Comparison of ENCODE assay signal across 1 cellular context in genomic region chr6:128659878-128660622, GRCh38.
A peak's percentile ranks its signal among the peaks of the same experiment; 100 is the strongest.
TF ChIP-seq lines count a peak whose summit lies in the region.

No MANE protein-coding gene starts in this region.

TF ChIP-seq in HepG2, 621 proteins besides CTCF, POLR2A, EP300 and RAD21 (continued from another document):
- TF ChIP-seq BCL6 (CRISPR knock-in tag; IDR thresholded peaks at IDR 0.05) (peak; percentile 50), FOXP1 (IDR thresholded peaks at IDR 0.05) (no peak), FOXP1 (CRISPR knock-in tag; IDR thresholded peaks at IDR 0.05) (peak; percentile 36; the same call in 1 of the 2 replicates), ZNF496 (CRISPR knock-in tag; IDR thresholded peaks at IDR 0.05; ENCODE audit: insufficient replicate concordance) (no peak), ARID3A (IDR thresholded peaks at IDR 0.05; ENCODE audit: low read depth, low read length) (peak; percentile 79), ZBTB8A (CRISPR knock-in tag; IDR thresholded peaks at IDR 0.05; ENCODE audit: borderline replicate concordance, low read depth) (no peak)
